1 cellular context compared by ENCODE assay signal in genomic region chr3:146163584-146163983, GRCh38.
TF ChIP-seq lines count a peak whose summit lies in the region.

No MANE protein-coding gene starts in this region.

TF ChIP-seq in GM23338, 12 proteins besides CTCF, POLR2A, EP300 and RAD21 (continued from another document):
- TF ChIP-seq ETS1 (IDR thresholded peaks at IDR 0.05) (no peak), JUNB (IDR thresholded peaks at IDR 0.05; ENCODE audit: unreplicated experiment) (no peak), EZH2 (IDR thresholded peaks at IDR 0.05; ENCODE audit: low read depth, unreplicated experiment) (no peak), ZNF331 (CRISPR knock-in tag; IDR thresholded peaks at IDR 0.05; ENCODE audit: low read depth) (no peak)
